In genomic region chr2:241561811-241562210, GRCh38 we compare ENCODE assay signal across 10 cellular contexts. TPM values are rescaled to one million over a fixed set of nuclear protein-coding genes. Genes with fewer than 3 reads are reported as not detected.
DNase-seq lines count a peak whose midpoint lies in the region; ATAC-seq and TF ChIP-seq lines count a peak whose summit lies in the region.
"Had no signal": no experiment of that assay in that cellular context is flagged by ENCODE, and none has a peak within 500 bp of the region (broad histone marks: within the 10 kb centered on the region; RNA-seq: fewer than 3 reads in every experiment).

No MANE protein-coding gene starts in this region.

- peaks cover 8% of the 10 kb centered on the region for H3K9me3 ChIP-seq in left ventricle myocardium inferior (replicated peaks)
- H3K9me3 ChIP-seq in endodermal cell (ENCODE audit: control insufficient read depth, low read length) = peaks cover 9% of the 10 kb centered on the region
- H3K9me3 ChIP-seq in uterus = peaks cover 0 to 2% of the 10 kb centered on the region in 2 donors

- peaks cover 3% of the 10 kb centered on the region for H3K4me1 Mint-ChIP-seq in endodermal cell

- ATAC-seq in Right ventricle myocardium inferior (peak; percentile 61), HG02798 (IDR thresholded peaks at IDR 0.05; ENCODE audit: poor library complexity, unreplicated experiment) (no peak)

- no peaks in the 10 kb centered on the region for H3K36me3 ChIP-seq in left ventricle myocardium inferior
- no peaks in the 10 kb centered on the region for H3K36me3 ChIP-seq in endodermal cell (ENCODE audit: control insufficient read depth, insufficient read depth, low read length)
- H3K36me3 ChIP-seq in uterus = no peaks in the 10 kb centered on the region

- H3K27ac Mint-ChIP-seq in endodermal cell = no peak overlapping the region
- H3K27ac Mint-ChIP-seq: memory B cell had no signal

- H3K27me3 ChIP-seq in left ventricle myocardium inferior (ENCODE audit: low read depth) (peaks cover 32% of the 10 kb centered on the region), endodermal cell (ENCODE audit: control insufficient read depth, insufficient read depth, low read length, poor library complexity, severe bottlenecking) (no peaks in the 10 kb centered on the region), uterus (no peaks in the 10 kb centered on the region)

- H3K9ac ChIP-seq in endodermal cell (ENCODE audit: extremely low read depth, low read length, poor library complexity, severe bottlenecking) = no peak overlapping the region

- intact Hi-C loops in Right ventricle myocardium inferior (cut with DNase I) (no loop called here), left ventricle myocardium inferior (cut with micrococcal nuclease) (no loop called here), uterus (cut with DNase I; ENCODE audit: low total_unique reads) (no loop called here)

- H3K4me1 ChIP-seq in left ventricle myocardium inferior = peaks cover 63% of the 10 kb centered on the region
- peaks cover 4% of the 10 kb centered on the region for H3K4me1 ChIP-seq in endodermal cell (ENCODE audit: control insufficient read depth, insufficient read depth, low read length)
- peaks cover 0 to 17% of the 10 kb centered on the region in 2 donors for H3K4me1 ChIP-seq in uterus

- no peak overlapping the region for H3K4me3 Mint-ChIP-seq in endodermal cell
- H3K4me3 Mint-ChIP-seq: memory B cell had no signal

- H3K4me3 ChIP-seq in left ventricle myocardium inferior (no peak overlapping the region), endodermal cell (ENCODE audit: low read length) (no peak overlapping the region), uterus (peak overlapping the region in 1 of 2 donors; percentile 8)

- DNase-seq in Right ventricle myocardium inferior (ENCODE audit: missing footprints) (peak; percentile 80), left ventricle myocardium inferior (no peak), endodermal cell (peak; percentile 73), lung microvascular endothelial cell (ENCODE audit: low read depth in 2 of 2) (peak; percentile 71 to 81), uterus (peak; percentile 87 to 89), NCI-H82 (lab: John Stamatoyannopoulos, UW) (no peak), D341Med (ENCODE audit: low spot score) (no peak)
- DNase-seq: NCI-H2029 treated with DMSO at 0.1 percent for 48 hours had no signal

- no peak overlapping the region for H3K27ac ChIP-seq in left ventricle myocardium inferior (replicated peaks)
- H3K27ac ChIP-seq in endodermal cell (ENCODE audit: low read depth, low read length) = no peak overlapping the region
- peak overlapping the region; percentile 53 to 71 for H3K27ac ChIP-seq in uterus

- peaks cover 6% of the 10 kb centered on the region for H3K27me3 Mint-ChIP-seq in endodermal cell (ENCODE audit: insufficient read depth)

- TF ChIP-seq CTCF in left ventricle myocardium inferior (IDR thresholded peaks at IDR 0.05; ENCODE audit: borderline replicate concordance) (no peak), endodermal cell (conservative IDR thresholded peaks at IDR 0.05) (no peak), uterus (IDR thresholded peaks at IDR 0.05) (no peak)

- WGBS in endodermal cell (ENCODE audit: insufficient coverage in 1 of 2, insufficient read length in 1 of 2), 2 experiments = 85% methylated on average over 18 of the region's 18 CpGs; no CpG with 5 or more reads in 1 of the 2 experiments

- H3K9me3 Mint-ChIP-seq in endodermal cell = peaks cover 9% of the 10 kb centered on the region

- H3K36me3 Mint-ChIP-seq in endodermal cell (ENCODE audit: low read depth) = no peaks in the 10 kb centered on the region

- no peak for TF ChIP-seq POLR2A in uterus (IDR thresholded peaks at IDR 0.05)

RNA-seq across cellular contexts. Expression of gene BOK, which starts 3.3 kb away (rescaled TPM):
- 4.5 TPM for total RNA-seq in Right ventricle myocardium inferior
- 2.4 TPM for total RNA-seq in left ventricle myocardium inferior
- 10 to 100 TPM; 23.4 to 24.5 TPM for total RNA-seq in endodermal cell
- polyA plus RNA-seq in endodermal cell (2013, experiment 1 of 2) = 14.1 TPM
- 13.7 TPM for polyA plus RNA-seq in endodermal cell (2013, experiment 2 of 2)
- total RNA-seq in lung microvascular endothelial cell = 37.7 and 113 TPM in 2 replicates
- total RNA-seq in uterus = 10 to 100 TPM; 22.9 to 31.2 (median 26.4) TPM

RNA-seq across cellular contexts. Expression of gene STK25, which starts 53.4 kb away (rescaled TPM):
- 97.4 TPM for total RNA-seq in Right ventricle myocardium inferior
- total RNA-seq in left ventricle myocardium inferior = 89.1 TPM
- total RNA-seq in endodermal cell = 100 to 1,000 TPM; 226 to 252 TPM
- polyA plus RNA-seq in endodermal cell (2013, experiment 1 of 2) = 213 TPM
- polyA plus RNA-seq in endodermal cell (2013, experiment 2 of 2) = 205 TPM
- 240 and 367 TPM in 2 replicates for total RNA-seq in lung microvascular endothelial cell
- 100 to 1,000 TPM in 3 of 4 donors, 10 to 100 TPM in 1; 77.6 to 191 (median 165) TPM for total RNA-seq in uterus

Comparison
In these comparisons a context has a peak if more than half of its experiments do, and no peak if none do; other contexts are left out.
1. DNase-seq: peak in Right ventricle myocardium inferior (single experiment), endodermal cell (single experiment), lung microvascular endothelial cell (2 of 2) and uterus (2 of 2); none in left ventricle myocardium inferior (single experiment), NCI-H82 (single experiment) and D341Med (single experiment).
2. H3K27ac ChIP-seq: peak in uterus (2 of 2); none in left ventricle myocardium inferior (single experiment) and endodermal cell (single experiment).